9 cellular contexts compared by ENCODE assay signal in genomic region chr13:98549728-98550317, GRCh38. TPM values are rescaled to one million over a fixed set of nuclear protein-coding genes. Genes with fewer than 3 reads are reported as not detected.
DNase-seq lines count a peak whose midpoint lies in the region; ATAC-seq and TF ChIP-seq lines count a peak whose summit lies in the region.
"Had no signal": no experiment of that assay in that cellular context is flagged by ENCODE, and none has a peak within 500 bp of the region (broad histone marks: within the 10 kb centered on the region; RNA-seq: fewer than 3 reads in every experiment).

No MANE protein-coding gene starts in this region.

- H3K36me3 Mint-ChIP-seq in CD8-positive, alpha-beta memory T cell: peaks cover 5 to 57% (median 21%) of the 10 kb centered on the region in 3 donors
- peaks cover 37% of the 10 kb centered on the region for H3K36me3 Mint-ChIP-seq in endodermal cell (ENCODE audit: low read depth)

- no peak for TF ChIP-seq CTCF in endodermal cell (conservative IDR thresholded peaks at IDR 0.05)
- no peak for TF ChIP-seq CTCF in lower lobe of right lung (IDR thresholded peaks at IDR 0.05)

- peaks cover 31% of the 10 kb centered on the region for H3K4me1 ChIP-seq in CD8-positive, alpha-beta memory T cell (ENCODE audit: insufficient read depth, low read length)
- H3K4me1 ChIP-seq in endodermal cell (ENCODE audit: control insufficient read depth, insufficient read depth, low read length) (peaks cover 4% of the 10 kb centered on the region), lower lobe of right lung (peaks cover 27% of the 10 kb centered on the region)

- ATAC-seq in GM21360 (IDR thresholded peaks at IDR 0.05; ENCODE audit: unreplicated experiment) (peak; percentile 81), HG03439 (IDR thresholded peaks at IDR 0.05; ENCODE audit: unreplicated experiment) (peak; percentile 60), lower lobe of right lung (no peak)

- H3K27ac ChIP-seq in CD8-positive, alpha-beta memory T cell (ENCODE audit: low read depth, low read length): no peak overlapping the region
- no peak overlapping the region for H3K27ac ChIP-seq in endodermal cell (ENCODE audit: low read depth, low read length)
- no peak overlapping the region for H3K27ac ChIP-seq in lower lobe of right lung
- H3K27ac ChIP-seq in caudate nucleus (ENCODE audit: low read depth, low read length): no peak overlapping the region
- H3K27ac ChIP-seq: SK-N-MC had no signal

- H3K9me3 ChIP-seq in CD8-positive, alpha-beta memory T cell (ENCODE audit: low read length): no peaks in the 10 kb centered on the region
- H3K9me3 ChIP-seq in endodermal cell (ENCODE audit: control insufficient read depth, low read length) (peaks cover 12% of the 10 kb centered on the region), lower lobe of right lung (no peaks in the 10 kb centered on the region)

- peaks cover 73 to 92% (median 91%) of the 10 kb centered on the region in 3 donors for H3K4me1 Mint-ChIP-seq in CD8-positive, alpha-beta memory T cell
- H3K4me1 Mint-ChIP-seq in endodermal cell: peaks cover 41% of the 10 kb centered on the region

- no peak overlapping the region for H3K9ac ChIP-seq in endodermal cell (ENCODE audit: extremely low read depth, low read length, poor library complexity, severe bottlenecking)

- CTCF ChIA-PET in CD8-positive, alpha-beta memory T cell (lab: Charles Lee): interaction anchor here (0.7 to 1.3 kb wide), 4 partner anchors 9 to 104 kb away, joined by 3 to 4 read pairs (median 3); no protein-coding TSS in a partner anchor

- WGBS in endodermal cell (ENCODE audit: insufficient coverage in 1 of 2, insufficient read length in 1 of 2), 2 experiments: 90 to 100% methylated on average over 2 to 3 of the region's 3 CpGs

- no peaks in the 10 kb centered on the region for H3K9me3 Mint-ChIP-seq in CD8-positive, alpha-beta memory T cell
- peaks cover 7% of the 10 kb centered on the region for H3K9me3 Mint-ChIP-seq in endodermal cell

- H3K27me3 Mint-ChIP-seq in CD8-positive, alpha-beta memory T cell: no peaks in the 10 kb centered on the region
- H3K27me3 Mint-ChIP-seq in endodermal cell (ENCODE audit: insufficient read depth): no peaks in the 10 kb centered on the region

- H3K4me3 ChIP-seq in CD8-positive, alpha-beta memory T cell (ENCODE audit: low read length): no peak overlapping the region
- H3K4me3 ChIP-seq in endodermal cell (ENCODE audit: low read length): no peak overlapping the region
- no peak overlapping the region for H3K4me3 ChIP-seq in lower lobe of right lung
- H3K4me3 ChIP-seq: SK-N-MC had no signal

- peak overlapping the region in 7 of 8 donors; percentile 16 to 75 (median 50) for H3K27ac Mint-ChIP-seq in CD8-positive, alpha-beta memory T cell
- peak overlapping the region; percentile 26 for H3K27ac Mint-ChIP-seq in endodermal cell

- H3K4me3 Mint-ChIP-seq in CD8-positive, alpha-beta memory T cell: peak overlapping the region in 2 of 7 donors; percentile 2 to 25
- H3K4me3 Mint-ChIP-seq in endodermal cell: no peak overlapping the region

- peaks cover 17% of the 10 kb centered on the region for H3K36me3 ChIP-seq in CD8-positive, alpha-beta memory T cell (ENCODE audit: insufficient read depth, low read length)
- peaks cover 27% of the 10 kb centered on the region for H3K36me3 ChIP-seq in endodermal cell (ENCODE audit: control insufficient read depth, insufficient read depth, low read length)
- H3K36me3 ChIP-seq in lower lobe of right lung: no peaks in the 10 kb centered on the region

- intact Hi-C loops in lower lobe of right lung (cut with DNase I): no loop called here

- POLR2A ChIA-PET in CD8-positive, alpha-beta memory T cell (lab: Charles Lee): no interaction called here

- DNase-seq in CD8-positive, alpha-beta memory T cell: no peak
- DNase-seq in endodermal cell (no peak), lower lobe of right lung (no peak), DMS79 (lab: John Stamatoyannopoulos, UW) (no peak), caudate nucleus (lab: John Stamatoyannopoulos, UW) (no peak), hepatic stellate cell (ENCODE audit: low spot score) (no peak)

- no peaks in the 10 kb centered on the region for H3K27me3 ChIP-seq in CD8-positive, alpha-beta memory T cell (ENCODE audit: insufficient read depth, low read length, poor library complexity, severe bottlenecking)
- no peaks in the 10 kb centered on the region for H3K27me3 ChIP-seq in endodermal cell (ENCODE audit: control insufficient read depth, insufficient read depth, low read length, poor library complexity, severe bottlenecking)
- H3K27me3 ChIP-seq in lower lobe of right lung (ENCODE audit: low read depth): no peaks in the 10 kb centered on the region

RNA-seq across cellular contexts. Expression of gene STK24, which starts 27.1 kb away (rescaled TPM):
- 100 to 1,000 TPM; 149 to 150 TPM for total RNA-seq in CD8-positive, alpha-beta memory T cell
- 63.6 TPM for polyA plus RNA-seq in CD8-positive, alpha-beta memory T cell
- total RNA-seq in endodermal cell (100 to 1,000 TPM; 115 to 125 TPM), lower lobe of right lung (94.5 TPM)
- 109 TPM for polyA plus RNA-seq in endodermal cell (2013, experiment 1 of 2)
- polyA plus RNA-seq in endodermal cell (2013, experiment 2 of 2): 110 TPM

Comparison
In these comparisons a context has a peak if more than half of its experiments do, and no peak if none do; other contexts are left out.
1. ATAC-seq: peak in GM21360 (single experiment) and HG03439 (single experiment); none in lower lobe of right lung (0 of 2).